In the genomic region with DNA sequence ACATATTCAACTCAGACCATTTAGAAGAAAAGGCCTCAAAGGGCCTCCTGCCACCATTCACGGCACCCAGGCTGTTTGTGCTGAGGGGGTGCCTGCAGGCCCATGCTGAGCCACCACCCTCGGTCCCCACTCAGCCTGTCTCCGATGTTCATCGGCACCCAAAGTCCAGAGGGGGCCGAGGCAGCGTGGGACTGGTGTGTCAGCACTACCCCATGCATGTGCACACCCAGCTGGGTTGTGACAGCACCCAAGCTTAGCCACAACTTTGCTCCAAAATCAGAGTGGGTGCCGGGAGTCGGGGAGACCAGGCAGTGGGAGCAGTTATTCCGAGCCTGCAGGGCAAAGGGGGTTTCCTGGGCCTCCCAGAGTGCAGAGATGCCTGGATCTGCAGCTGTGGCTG, we compare ENCODE assay signal across 24 cellular contexts.
DNase-seq lines count a peak whose midpoint lies in the region; ATAC-seq and TF ChIP-seq lines count a peak whose summit lies in the region.
"Had no signal": no experiment of that assay in that cellular context is flagged by ENCODE, and none has a peak within 500 bp of the region (broad histone marks: within the 10 kb centered on the region; RNA-seq: fewer than 3 reads in every experiment).

No MANE protein-coding gene starts in this region.

- no peak overlapping the region for H3K4me3 ChIP-seq in lower lobe of right lung
- H3K4me3 ChIP-seq: A549; BLaER1 treated with 17β-estradiol and CSF1 and Interleukin-3, amounts not matched to agents 10 nM and 100 nM; GM12878 had no signal

- H3K27ac Mint-ChIP-seq in chondrocyte (ENCODE audit: unreplicated experiment): no peak overlapping the region
- H3K27ac Mint-ChIP-seq in stimulated activated memory B cell treated with anti-CD40 and anti-IgM and Interleukin-4, amounts not matched to agents 10 μg/mL and 1 μg/mL and 100 μg/mL, for 72 hours: no peak overlapping the region
- no peak overlapping the region for H3K27ac Mint-ChIP-seq in CD4-positive, alpha-beta T cell
- H3K27ac Mint-ChIP-seq: B cell; CD4-positive, alpha-beta memory T cell; CD8-positive, alpha-beta memory T cell had no signal

- CTCF ChIA-PET in CD4-positive, alpha-beta T cell (lab: Charles Lee): no interaction called here

- H3K36me3 ChIP-seq in lower lobe of right lung: no peaks in the 10 kb centered on the region
- H3K36me3 ChIP-seq: BLaER1 treated with 17β-estradiol and CSF1 and Interleukin-3, amounts not matched to agents 10 nM and 100 nM had no signal

- H3K27me3 Mint-ChIP-seq in chondrocyte (ENCODE audit: low read depth): peaks cover 2% of the 10 kb centered on the region
- no peaks in the 10 kb centered on the region for H3K27me3 Mint-ChIP-seq in stimulated activated memory B cell treated with anti-CD40 and anti-IgM and Interleukin-4, amounts not matched to agents 10 μg/mL and 1 μg/mL and 100 μg/mL, for 72 hours
- no peaks in the 10 kb centered on the region for H3K27me3 Mint-ChIP-seq in CD4-positive, alpha-beta T cell
- H3K27me3 Mint-ChIP-seq: B cell; CD4-positive, alpha-beta memory T cell; CD8-positive, alpha-beta memory T cell had no signal

- no peaks in the 10 kb centered on the region for H3K4me1 Mint-ChIP-seq in chondrocyte (ENCODE audit: low read depth)
- H3K4me1 Mint-ChIP-seq in stimulated activated memory B cell treated with anti-CD40 and anti-IgM and Interleukin-4, amounts not matched to agents 10 μg/mL and 1 μg/mL and 100 μg/mL, for 72 hours: no peaks in the 10 kb centered on the region
- no peaks in the 10 kb centered on the region for H3K4me1 Mint-ChIP-seq in CD4-positive, alpha-beta T cell (ENCODE audit: low read depth)
- H3K4me1 Mint-ChIP-seq: B cell; CD4-positive, alpha-beta memory T cell; CD8-positive, alpha-beta memory T cell had no signal

- POLR2A ChIA-PET in CD4-positive, alpha-beta T cell (lab: Charles Lee): no interaction called here

- no peak overlapping the region for H3K4me3 Mint-ChIP-seq in chondrocyte (ENCODE audit: unreplicated experiment)
- no peak overlapping the region for H3K4me3 Mint-ChIP-seq in stimulated activated memory B cell treated with anti-CD40 and anti-IgM and Interleukin-4, amounts not matched to agents 10 μg/mL and 1 μg/mL and 100 μg/mL, for 72 hours
- H3K4me3 Mint-ChIP-seq in CD4-positive, alpha-beta T cell: no peak overlapping the region
- H3K4me3 Mint-ChIP-seq: B cell; CD4-positive, alpha-beta memory T cell; CD8-positive, alpha-beta memory T cell had no signal

- intact Hi-C loops in lower lobe of right lung (cut with DNase I) (no loop called here), posterior vena cava (cut with DNase I) (no loop called here)
- intact Hi-C loops in CD4-positive, alpha-beta T cell (cut with DNase I, micrococcal nuclease): no loop called here

- no peaks in the 10 kb centered on the region for H3K27me3 ChIP-seq in lower lobe of right lung (ENCODE audit: low read depth)
- no peaks in the 10 kb centered on the region for H3K27me3 ChIP-seq in CD4-positive, alpha-beta T cell (ENCODE audit: control insufficient read depth, insufficient read depth, low read length)
- H3K27me3 ChIP-seq: BLaER1 treated with 17β-estradiol and CSF1 and Interleukin-3, amounts not matched to agents 10 nM and 100 nM had no signal

- peaks cover 8% of the 10 kb centered on the region for H3K9me3 Mint-ChIP-seq in chondrocyte (ENCODE audit: low read depth)
- peaks cover 9% of the 10 kb centered on the region for H3K9me3 Mint-ChIP-seq in stimulated activated memory B cell treated with anti-CD40 and anti-IgM and Interleukin-4, amounts not matched to agents 10 μg/mL and 1 μg/mL and 100 μg/mL, for 72 hours
- H3K9me3 Mint-ChIP-seq in CD4-positive, alpha-beta T cell: peaks cover 17% of the 10 kb centered on the region

- DNase-seq in chondrocyte (ENCODE audit: low spot score): peak; percentile 80
- DNase-seq in lower lobe of right lung: peak; percentile 38
- peak; percentile 60 for DNase-seq in posterior vena cava (ENCODE audit: low spot score)
- no peak for DNase-seq in CD4-positive, alpha-beta T cell
- DNase-seq in iPS-NIHi7 (ENCODE audit: extremely low spot score): no peak
- DNase-seq: AML-193; CD4-positive, alpha-beta memory T cell; COR-L47; DMS 273 treated with DMSO at 0.1 percent for 48 hours; DMS153; DMS53; DMS79; DND-41; EL; GDM1 had no signal

- ATAC-seq in lower lobe of right lung (no peak), GM19397 (IDR thresholded peaks at IDR 0.05; ENCODE audit: unreplicated experiment) (no peak)
- ATAC-seq in stimulated activated memory B cell treated with anti-CD40 and anti-IgM and Interleukin-4, amounts not matched to agents 10 μg/mL and 1 μg/mL and 100 μg/mL, for 72 hours: peak; percentile 20
- no peak for ATAC-seq in CD4-positive, alpha-beta T cell (ENCODE audit: poor library complexity)
- ATAC-seq: A549, GM12878 had no signal

- peaks cover 3% of the 10 kb centered on the region for H3K36me3 Mint-ChIP-seq in chondrocyte (ENCODE audit: low read depth)
- no peaks in the 10 kb centered on the region for H3K36me3 Mint-ChIP-seq in stimulated activated memory B cell treated with anti-CD40 and anti-IgM and Interleukin-4, amounts not matched to agents 10 μg/mL and 1 μg/mL and 100 μg/mL, for 72 hours
- no peaks in the 10 kb centered on the region for H3K36me3 Mint-ChIP-seq in CD4-positive, alpha-beta T cell (ENCODE audit: low read depth)
- H3K36me3 Mint-ChIP-seq: CD4-positive, alpha-beta memory T cell; CD8-positive, alpha-beta memory T cell had no signal

- no peaks in the 10 kb centered on the region for H3K4me1 ChIP-seq in lower lobe of right lung
- H3K4me1 ChIP-seq: A549 had no signal

- no peak overlapping the region for H3K27ac ChIP-seq in lower lobe of right lung
- H3K27ac ChIP-seq in CD4-positive, alpha-beta T cell (ENCODE audit: low read depth, low read length): no peak overlapping the region
- H3K27ac ChIP-seq: 22Rv1; A549; BLaER1 treated with 17β-estradiol and CSF1 and Interleukin-3, amounts not matched to agents 10 nM and 100 nM; C4-2B had no signal

- TF ChIP-seq CTCF in chondrocyte (IDR thresholded peaks at IDR 0.05): no peak
- no peak for TF ChIP-seq CTCF in lower lobe of right lung (IDR thresholded peaks at IDR 0.05)
- no peak for TF ChIP-seq CTCF in CD4-positive, alpha-beta T cell (IDR thresholded peaks at IDR 0.05)

- no peaks in the 10 kb centered on the region for H3K9me3 ChIP-seq in lower lobe of right lung
- no peaks in the 10 kb centered on the region for H3K9me3 ChIP-seq in CD4-positive, alpha-beta T cell (ENCODE audit: control insufficient read depth, low read length)
- H3K9me3 ChIP-seq: A549 had no signal

Comparison
In these comparisons a context has a peak if more than half of its experiments do, and no peak if none do; other contexts are left out.
1. DNase-seq: peak in chondrocyte (single experiment), lower lobe of right lung (single experiment) and posterior vena cava (single experiment); none in CD4-positive, alpha-beta T cell (0 of 10) and iPS-NIHi7 (single experiment).